In the genomic region with DNA sequence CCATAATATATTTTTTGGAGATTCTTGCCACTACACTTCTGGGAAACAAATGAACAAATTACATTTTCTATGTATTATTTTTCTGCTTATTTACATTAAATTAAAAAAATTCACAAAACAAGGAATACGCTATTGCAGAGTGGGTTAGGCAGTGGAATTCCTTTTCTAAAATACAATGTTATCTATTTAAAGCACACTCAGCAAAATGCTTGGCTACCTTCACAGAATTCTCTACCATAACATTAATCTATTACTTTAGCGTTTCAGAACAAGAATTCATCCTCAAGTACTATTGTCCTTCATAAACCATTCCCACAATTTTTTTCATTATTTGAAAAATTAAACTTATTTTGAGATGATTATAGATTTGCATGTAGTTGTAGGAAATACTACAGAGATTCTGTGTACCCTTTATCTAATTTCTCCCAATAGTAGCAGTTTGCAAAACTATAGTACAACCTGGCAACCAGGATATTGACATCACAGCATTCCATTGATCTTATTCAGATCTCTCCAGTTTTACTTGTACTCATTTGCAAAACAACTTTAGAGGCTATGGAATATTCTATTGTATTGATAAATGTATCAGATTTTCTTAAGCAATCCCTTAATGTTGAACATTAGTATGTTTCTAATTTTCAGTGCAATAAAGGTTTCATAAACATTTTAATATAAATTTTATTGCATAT, we compare ENCODE assay signal across 13 cellular contexts.
DNase-seq lines count a peak whose midpoint lies in the region; TF ChIP-seq lines count a peak whose summit lies in the region.
"Had no signal": no experiment of that assay in that cellular context is flagged by ENCODE, and none has a peak within 500 bp of the region (broad histone marks: within the 10 kb centered on the region; RNA-seq: fewer than 3 reads in every experiment).

No MANE protein-coding gene starts in this region.

- H3K27ac ChIP-seq in RWPE1: no peak overlapping the region
- H3K27ac ChIP-seq: C4-2B had no signal

- no peak overlapping the region for H3K4me3 ChIP-seq in AG10803 (ENCODE audit: low read length)
- no peak overlapping the region for H3K4me3 ChIP-seq in choroid plexus epithelial cell (ENCODE audit: low read depth, low read length)
- H3K4me3 ChIP-seq: GM12878, HAP-1 had no signal

- TF ChIP-seq CTCF in AG10803 (conservative IDR thresholded peaks at IDR 0.05; ENCODE audit: low read length) (no peak), RWPE1 (conservative IDR thresholded peaks at IDR 0.05; ENCODE audit: low read depth) (no peak), choroid plexus epithelial cell (conservative IDR thresholded peaks at IDR 0.05; ENCODE audit: low read depth, low read length) (no peak)

- DNase-seq in AG10803 (ENCODE audit: low read depth): peak; percentile 12
- DNase-seq in RWPE1 (ENCODE audit: low spot score): peak; percentile 8
- DNase-seq in choroid plexus epithelial cell (ENCODE audit: low read depth): peak; percentile 45
- peak; percentile 16 for DNase-seq in kidney tubule cell (ENCODE audit: low spot score)
- no peak for DNase-seq in SHP77 treated with DMSO at 0.1 percent for 48 hours (lab: John Stamatoyannopoulos, UW)
- no peak for DNase-seq in globus pallidus (ENCODE audit: low spot score)
- no peak for DNase-seq in mesenteric fat pad (ENCODE audit: low spot score)
- DNase-seq: BE2C; CD4-positive, alpha-beta memory T cell; DMS79 had no signal

- CTCF ChIA-PET in RWPE1 (lab: Yijun Ruan, JAX): interaction anchor here (0.7 kb wide), 1 partner anchor 9 kb away, joined by 3 read pairs; no protein-coding TSS in a partner anchor

- POLR2A ChIA-PET in RWPE1 (lab: Yijun Ruan, JAX; ENCODE audit: low non-redundant PET): no interaction called here

Comparison
In these comparisons a context has a peak if more than half of its experiments do, and no peak if none do; other contexts are left out.
1. DNase-seq: peak in AG10803 (single experiment), RWPE1 (single experiment), choroid plexus epithelial cell (single experiment) and kidney tubule cell (single experiment); none in SHP77 treated with DMSO at 0.1 percent for 48 hours (single experiment), globus pallidus (single experiment) and mesenteric fat pad (single experiment).